Comparison of ENCODE assay signal across 12 cellular contexts in genomic region chr1:214476229-214476957, GRCh38.
A peak's percentile ranks its signal among the peaks of the same experiment; 100 is the strongest.
DNase-seq lines count a peak whose midpoint lies in the region; ATAC-seq, FAIRE-seq and TF ChIP-seq lines count a peak whose summit lies in the region.
"Had no signal": no experiment of that assay in that cellular context is flagged by ENCODE, and none has a peak within 500 bp of the region (broad histone marks: within the 10 kb centered on the region; RNA-seq: fewer than 3 reads in every experiment).

No MANE protein-coding gene starts in this region.

- H3K4me2 ChIP-seq in A549 (peak overlapping the region; percentile 31; the same call in 2 of the 3 replicates), mammary epithelial cell (ENCODE audit: insufficient read depth, low read depth, low read length) (peak overlapping the region; percentile 72), mesenchymal stem cell (ENCODE audit: low read length, poor library complexity, severe bottlenecking) (peak overlapping the region; percentile 86)

- H3K23ac ChIP-seq in mesenchymal stem cell (ENCODE audit: low read length in 2 of 2) = no peak overlapping the region

- no peak for DNase-seq in A549 (ENCODE audit: low read depth in 1 of 2, low spot score in 1 of 2)
- peak; percentile 36 for DNase-seq in HT-29 (ENCODE audit: low spot score)
- peak; percentile 77 for DNase-seq in mammary epithelial cell
- peak; percentile 31 for DNase-seq in mesenchymal stem cell
- no peak for DNase-seq in iPS-NIHi7 (ENCODE audit: extremely low spot score)
- no peak for DNase-seq in NCI-H2107 treated with DMSO at 0.1 percent for 48 hours (lab: John Stamatoyannopoulos, UW; ENCODE audit: unreplicated experiment)
- DNase-seq in GF-D8 (lab: John Stamatoyannopoulos, UW) = no peak
- DNase-seq in activated CD8-positive, alpha-beta memory T cell treated with anti-CD3 and anti-CD28 coated beads, Interleukin-2, amount 50 U/mL, for 4 hours = no peak
- DNase-seq: amygdala, NCI-H2029 treated with DMSO at 0.1 percent for 48 hours, OCI-M1 had no signal

- H3K9me3 ChIP-seq in A549 = no peaks in the 10 kb centered on the region
- H3K9me3 ChIP-seq in mammary epithelial cell (replicated peaks; ENCODE audit: insufficient read depth, low read length) = no peaks in the 10 kb centered on the region
- H3K9me3 ChIP-seq in mesenchymal stem cell (ENCODE audit: control insufficient read depth, low read length) = no peaks in the 10 kb centered on the region
- H3K9me3 ChIP-seq: neutrophil had no signal

- H3K79me2 ChIP-seq in mammary epithelial cell (ENCODE audit: insufficient read depth, low read length) = peaks cover 85% of the 10 kb centered on the region

- H2BK120ac ChIP-seq in mesenchymal stem cell (ENCODE audit: low read depth, low read length) = no peak overlapping the region

- peak overlapping the region; percentile 84 for H2BK5ac ChIP-seq in mesenchymal stem cell (ENCODE audit: low read depth, low read length, poor library complexity, severe bottlenecking)

- TF ChIP-seq EP300 in A549 (IDR thresholded peaks at IDR 0.05) = no peak

- no peaks in the 10 kb centered on the region for H3K79me1 ChIP-seq in mesenchymal stem cell (replicated peaks; ENCODE audit: low read length, poor library complexity, severe bottlenecking)

- intact Hi-C loops in mammary epithelial cell (cut with micrococcal nuclease) = loop anchor here (2.0 to 5.0 kb wide), 3 partner anchors 48 to 82 kb away; no protein-coding TSS in a partner anchor

- peak overlapping the region in 1 of 2 experiments; percentile 75 for H3K14ac ChIP-seq in mesenchymal stem cell (ENCODE audit: low read length in 2 of 2)

- peak overlapping the region; percentile 21 for H4K91ac ChIP-seq in mesenchymal stem cell (ENCODE audit: low read length)

- H2AK5ac ChIP-seq in mesenchymal stem cell (ENCODE audit: low read length, severe bottlenecking) = peak overlapping the region; percentile 90

- CTCF ChIA-PET in A549 (lab: Yijun Ruan, JAX) (interaction anchor here (1.2 to 5.9 kb wide), 4 partner anchors 11 to 148 kb away, joined by 4 to 27 read pairs (median 8); no protein-coding TSS in a partner anchor), mammary epithelial cell (lab: Charles Lee; ENCODE audit: low non-redundant PET) (interaction anchor here (0.7 kb wide), 1 partner anchor 95 kb away, joined by 3 read pairs; no protein-coding TSS in a partner anchor)

- no peak overlapping the region for H2BK12ac ChIP-seq in mesenchymal stem cell (ENCODE audit: low read length in 2 of 2)

- no peaks in the 10 kb centered on the region for H4K20me1 ChIP-seq in mammary epithelial cell (ENCODE audit: insufficient read depth, low read length)

- FAIRE-seq in A549 (lab: Jason Lieb, UNC) = no peak

- TF ChIP-seq POLR2A in A549 (IDR thresholded peaks at IDR 0.05; ENCODE audit: low read length) = no peak

- H3K9ac ChIP-seq in mammary epithelial cell (ENCODE audit: insufficient read depth, low read length) (peak overlapping the region; percentile 89), mesenchymal stem cell (ENCODE audit: low read length) (no peak overlapping the region)

- dilution Hi-C loops in mammary epithelial cell (cut with HindIII; ENCODE audit: low sequenced_read_pairs) = loop anchor here (5.0 kb wide), 3 partner anchors 54 to 106 kb away; no protein-coding TSS in a partner anchor

- 90% methylated on average over 10 of the region's 10 CpGs for WGBS in A549 (ENCODE audit: missing lambda C conversion rate)
- WGBS in mammary epithelial cell (ENCODE audit: low coverage, missing lambda C conversion rate) = 12% methylated on average over 8 of the region's 10 CpGs
- 90% methylated on average over 10 of the region's 10 CpGs for whole genome bisulfite sequencing in mesenchymal stem cell

- H3K27me3 ChIP-seq in mammary epithelial cell (ENCODE audit: insufficient read depth, low read length) (no peaks in the 10 kb centered on the region), mesenchymal stem cell (ENCODE audit: control insufficient read depth in 1 of 2, insufficient read depth in 1 of 2, low read length in 2 of 2) (no peaks in the 10 kb centered on the region)

- no peak for TF ChIP-seq RAD21 in A549 (conservative IDR thresholded peaks at IDR 0.05 in 1 of 2, IDR thresholded peaks at IDR 0.05 in 1 of 2)

- H4K8ac ChIP-seq in mesenchymal stem cell (ENCODE audit: low read length) = peak overlapping the region; percentile 65

- peak in 1 of 2 experiments; percentile 12; a peak in 1 of 6 replicates for ATAC-seq in A549

- H3K4ac ChIP-seq in mesenchymal stem cell (ENCODE audit: low read depth in 1 of 2, low read length in 2 of 2) = peak overlapping the region; percentile 11 to 70

- H3K27ac ChIP-seq in A549 (peak overlapping the region in 1 of 2 experiments; percentile 52; a peak in 3 of 6 replicates), mammary epithelial cell (ENCODE audit: insufficient read depth, low read depth, low read length) (peak overlapping the region; percentile 98), mesenchymal stem cell (ENCODE audit: low read length, poor library complexity, severe bottlenecking) (peak overlapping the region; percentile 98)
- H3K27ac ChIP-seq: neutrophil had no signal

- in situ Hi-C loops in mammary epithelial cell (cut with MboI; ENCODE audit: low sequenced_read_pairs in 2 of 2) = no loop called here

- H3K36me3 ChIP-seq in mammary epithelial cell (ENCODE audit: insufficient read depth, low read length) = no peaks in the 10 kb centered on the region
- peaks cover 0 to 3% of the 10 kb centered on the region in 2 experiments for H3K36me3 ChIP-seq in mesenchymal stem cell (ENCODE audit: control insufficient read depth in 1 of 2, insufficient read depth in 2 of 2, low read depth in 1 of 2, low read length in 2 of 2)
- H3K36me3 ChIP-seq: neutrophil had no signal

- POLR2A ChIA-PET in A549 (lab: Yijun Ruan, JAX) = no interaction called here

- H2AFZ ChIP-seq in mammary epithelial cell (ENCODE audit: low read depth, low read length) = no peak overlapping the region
- H2AFZ ChIP-seq in mesenchymal stem cell (ENCODE audit: low read depth, low read length) = no peak overlapping the region

- TF ChIP-seq CTCF in A549 (IDR thresholded peaks at IDR 0.05) = no peak
- TF ChIP-seq CTCF in mammary epithelial cell (conservative IDR thresholded peaks at IDR 0.05 in 1 of 2, IDR thresholded peaks at IDR 0.05 in 1 of 2; ENCODE audit: extremely low read depth in 1 of 2, insufficient read depth in 1 of 2, low read depth in 1 of 2, low read length in 2 of 2) = no peak

- peak overlapping the region; percentile 46 to 81 for H3K18ac ChIP-seq in mesenchymal stem cell (ENCODE audit: low read depth in 1 of 2, low read length in 2 of 2)

- H3K4me3 ChIP-seq in A549 (no peak overlapping the region), mammary epithelial cell (replicated peaks in 1 of 3; ENCODE audit: insufficient read depth in 1 of 3, low read depth in 2 of 3, low read length in 3 of 3) (peak overlapping the region; percentile 1 to 29 (median 29)), mesenchymal stem cell (ENCODE audit: insufficient read depth in 1 of 2, low read depth in 1 of 2, low read length in 2 of 2) (peak overlapping the region in 1 of 2 experiments; percentile 45)

- BruUV-seq in mammary epithelial cell (replicated peaks; lab: Mats Ljungman, UMichigan) = TSS peak; percentile 28

- peaks cover 68% of the 10 kb centered on the region for H3K4me1 ChIP-seq in A549
- H3K4me1 ChIP-seq in mammary epithelial cell (ENCODE audit: insufficient read depth, low read length) = peaks cover 72% of the 10 kb centered on the region
- H3K4me1 ChIP-seq in mesenchymal stem cell (ENCODE audit: control insufficient read depth, insufficient read depth, low read depth, low read length) = peaks cover 12% of the 10 kb centered on the region

- H2BK15ac ChIP-seq in mesenchymal stem cell (ENCODE audit: low read depth, poor library complexity, severe bottlenecking) = no peak overlapping the region

TF ChIP-seq in A549, 52 proteins besides CTCF, POLR2A, EP300 and RAD21:
- TF ChIP-seq HOXA7 (CRISPR knock-in tag; IDR thresholded peaks at IDR 0.05) = no peak
- no peak for TF ChIP-seq FOSL2 (IDR thresholded peaks at IDR 0.05)
- TF ChIP-seq FOSL2 (CRISPR knock-in tag; IDR thresholded peaks at IDR 0.05) = peak; percentile 13; the same call in 1 of the 2 replicates

Comparison
In these comparisons a context has a peak if more than half of its experiments do, and no peak if none do; other contexts are left out.
1. DNase-seq: peak in HT-29 (single experiment), mammary epithelial cell (single experiment) and mesenchymal stem cell (single experiment); none in A549 (0 of 2), iPS-NIHi7 (single experiment), NCI-H2107 treated with DMSO at 0.1 percent for 48 hours (single experiment), GF-D8 (single experiment) and activated CD8-positive, alpha-beta memory T cell treated with anti-CD3 and anti-CD28 coated beads, Interleukin-2, amount 50 U/mL, for 4 hours (single experiment).
2. H3K4me2 ChIP-seq: peak in every context shown above with its lines; median percentile 86 in mesenchymal stem cell; 72 in mammary epithelial cell; 31 in A549.